1 cellular context compared by ENCODE assay signal in genomic region chr13:36385471-36385870, GRCh38.
TF ChIP-seq lines count a peak whose summit lies in the region.

No MANE protein-coding gene starts in this region.

TF ChIP-seq in IMR-90, 13 proteins besides CTCF, POLR2A, EP300 and RAD21 (continued from another document):
- TF ChIP-seq BHLHE40 (IDR thresholded peaks at IDR 0.05; ENCODE audit: low read depth, low read length) = no peak
- no peak for TF ChIP-seq MAFK (IDR thresholded peaks at IDR 0.05; ENCODE audit: low read depth, low read length)
- no peak for TF ChIP-seq MAZ (IDR thresholded peaks at IDR 0.05; ENCODE audit: borderline replicate concordance, low read depth, low read length)
- TF ChIP-seq RFX5 (IDR thresholded peaks at IDR 0.05; ENCODE audit: low read depth, low read length) = no peak
- TF ChIP-seq FOS (IDR thresholded peaks at IDR 0.05; ENCODE audit: low read depth, low read length) = no peak
- TF ChIP-seq ELK1 (IDR thresholded peaks at IDR 0.05; ENCODE audit: borderline replicate concordance, low read depth, low read length) = no peak
- no peak for TF ChIP-seq NFE2L2 (IDR thresholded peaks at IDR 0.05; ENCODE audit: low read depth, low read length)
- TF ChIP-seq SMC3 (IDR thresholded peaks at IDR 0.05; ENCODE audit: low read depth, low read length) = no peak
- no peak for TF ChIP-seq MXI1 (IDR thresholded peaks at IDR 0.05; ENCODE audit: borderline replicate concordance, low read depth, low read length)
TF ChIP-seq in IMR-90: peak in this region for 0.
